In genomic region chr2:27561060-27561459, GRCh38 we compare ENCODE assay signal across 1 cellular context.
TF ChIP-seq lines count a peak whose summit lies in the region.

No MANE protein-coding gene starts in this region.

TF ChIP-seq in HepG2, 621 proteins besides CTCF, POLR2A, EP300 and RAD21:
- TF ChIP-seq, protein P1, sequence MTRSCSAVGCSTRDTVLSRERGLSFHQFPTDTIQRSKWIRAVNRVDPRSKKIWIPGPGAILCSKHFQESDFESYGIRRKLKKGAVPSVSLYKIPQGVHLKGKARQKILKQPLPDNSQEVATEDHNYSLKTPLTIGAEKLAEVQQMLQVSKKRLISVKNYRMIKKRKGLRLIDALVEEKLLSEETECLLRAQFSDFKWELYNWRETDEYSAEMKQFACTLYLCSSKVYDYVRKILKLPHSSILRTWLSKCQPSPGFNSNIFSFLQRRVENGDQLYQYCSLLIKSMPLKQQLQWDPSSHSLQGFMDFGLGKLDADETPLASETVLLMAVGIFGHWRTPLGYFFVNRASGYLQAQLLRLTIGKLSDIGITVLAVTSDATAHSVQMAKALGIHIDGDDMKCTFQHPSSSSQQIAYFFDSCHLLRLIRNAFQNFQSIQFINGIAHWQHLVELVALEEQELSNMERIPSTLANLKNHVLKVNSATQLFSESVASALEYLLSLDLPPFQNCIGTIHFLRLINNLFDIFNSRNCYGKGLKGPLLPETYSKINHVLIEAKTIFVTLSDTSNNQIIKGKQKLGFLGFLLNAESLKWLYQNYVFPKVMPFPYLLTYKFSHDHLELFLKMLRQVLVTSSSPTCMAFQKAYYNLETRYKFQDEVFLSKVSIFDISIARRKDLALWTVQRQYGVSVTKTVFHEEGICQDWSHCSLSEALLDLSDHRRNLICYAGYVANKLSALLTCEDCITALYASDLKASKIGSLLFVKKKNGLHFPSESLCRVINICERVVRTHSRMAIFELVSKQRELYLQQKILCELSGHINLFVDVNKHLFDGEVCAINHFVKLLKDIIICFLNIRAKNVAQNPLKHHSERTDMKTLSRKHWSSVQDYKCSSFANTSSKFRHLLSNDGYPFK (CRISPR knock-in tag; IDR thresholded peaks at IDR 0.05; ENCODE audit: borderline replicate concordance) = peak; percentile 28; the same call in 1 of the 2 replicates
- no peak for TF ChIP-seq ZSCAN20 (CRISPR knock-in tag; IDR thresholded peaks at IDR 0.05; ENCODE audit: borderline replicate concordance)
- TF ChIP-seq RCOR2 (CRISPR knock-in tag; IDR thresholded peaks at IDR 0.05) = no peak
- no peak for TF ChIP-seq ZNF557 (CRISPR knock-in tag; IDR thresholded peaks at IDR 0.05)
- TF ChIP-seq ZNF746 (CRISPR knock-in tag; IDR thresholded peaks at IDR 0.05) = no peak
- TF ChIP-seq THAP8 (CRISPR knock-in tag; IDR thresholded peaks at IDR 0.05; ENCODE audit: borderline replicate concordance) = no peak
- no peak for TF ChIP-seq ZNF644 (CRISPR knock-in tag; IDR thresholded peaks at IDR 0.05; ENCODE audit: low read depth)
- TF ChIP-seq AHDC1 (CRISPR knock-in tag; IDR thresholded peaks at IDR 0.05; ENCODE audit: borderline replicate concordance) = no peak
- TF ChIP-seq, protein P2, sequence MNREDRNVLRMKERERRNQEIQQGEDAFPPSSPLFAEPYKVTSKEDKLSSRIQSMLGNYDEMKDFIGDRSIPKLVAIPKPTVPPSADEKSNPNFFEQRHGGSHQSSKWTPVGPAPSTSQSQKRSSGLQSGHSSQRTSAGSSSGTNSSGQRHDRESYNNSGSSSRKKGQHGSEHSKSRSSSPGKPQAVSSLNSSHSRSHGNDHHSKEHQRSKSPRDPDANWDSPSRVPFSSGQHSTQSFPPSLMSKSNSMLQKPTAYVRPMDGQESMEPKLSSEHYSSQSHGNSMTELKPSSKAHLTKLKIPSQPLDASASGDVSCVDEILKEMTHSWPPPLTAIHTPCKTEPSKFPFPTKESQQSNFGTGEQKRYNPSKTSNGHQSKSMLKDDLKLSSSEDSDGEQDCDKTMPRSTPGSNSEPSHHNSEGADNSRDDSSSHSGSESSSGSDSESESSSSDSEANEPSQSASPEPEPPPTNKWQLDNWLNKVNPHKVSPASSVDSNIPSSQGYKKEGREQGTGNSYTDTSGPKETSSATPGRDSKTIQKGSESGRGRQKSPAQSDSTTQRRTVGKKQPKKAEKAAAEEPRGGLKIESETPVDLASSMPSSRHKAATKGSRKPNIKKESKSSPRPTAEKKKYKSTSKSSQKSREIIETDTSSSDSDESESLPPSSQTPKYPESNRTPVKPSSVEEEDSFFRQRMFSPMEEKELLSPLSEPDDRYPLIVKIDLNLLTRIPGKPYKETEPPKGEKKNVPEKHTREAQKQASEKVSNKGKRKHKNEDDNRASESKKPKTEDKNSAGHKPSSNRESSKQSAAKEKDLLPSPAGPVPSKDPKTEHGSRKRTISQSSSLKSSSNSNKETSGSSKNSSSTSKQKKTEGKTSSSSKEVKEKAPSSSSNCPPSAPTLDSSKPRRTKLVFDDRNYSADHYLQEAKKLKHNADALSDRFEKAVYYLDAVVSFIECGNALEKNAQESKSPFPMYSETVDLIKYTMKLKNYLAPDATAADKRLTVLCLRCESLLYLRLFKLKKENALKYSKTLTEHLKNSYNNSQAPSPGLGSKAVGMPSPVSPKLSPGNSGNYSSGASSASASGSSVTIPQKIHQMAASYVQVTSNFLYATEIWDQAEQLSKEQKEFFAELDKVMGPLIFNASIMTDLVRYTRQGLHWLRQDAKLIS (CRISPR knock-in tag; IDR thresholded peaks at IDR 0.05) = no peak
- peak; percentile 50 for TF ChIP-seq HNF4A (CRISPR knock-in tag; IDR thresholded peaks at IDR 0.05)
- TF ChIP-seq PPARG (CRISPR knock-in tag; conservative IDR thresholded peaks at IDR 0.05) = peak; percentile 37; the same call in 1 of the 2 replicates
- no peak for TF ChIP-seq NKX3-1 (CRISPR knock-in tag; IDR thresholded peaks at IDR 0.05)
- TF ChIP-seq ZNF589 (CRISPR knock-in tag; conservative IDR thresholded peaks at IDR 0.05) = no peak
- TF ChIP-seq ETV5 (CRISPR knock-in tag; IDR thresholded peaks at IDR 0.05; ENCODE audit: borderline replicate concordance) = no peak
- TF ChIP-seq HNF4G (IDR thresholded peaks at IDR 0.05; ENCODE audit: borderline replicate concordance, low read depth, low read length) = 0 out of 2 replicates have a peak, but pooled peaks have one; percentile 5
- TF ChIP-seq HNF4G (CRISPR knock-in tag; IDR thresholded peaks at IDR 0.05; ENCODE audit: borderline replicate concordance, low read depth) = no peak
